Comparison of ENCODE assay signal across 8 cellular contexts in genomic region chr1:114346480-114347029, GRCh38.
DNase-seq lines count a peak whose midpoint lies in the region; ATAC-seq and TF ChIP-seq lines count a peak whose summit lies in the region.

No MANE protein-coding gene starts in this region.

- CTCF ChIA-PET in PC-9 (lab: Charles Lee) = interaction anchor here (0.5 to 0.7 kb wide), 4 partner anchors 229 to 1653 kb away, joined by 3 to 5 read pairs (median 4); partner anchors contain the start of gene NRAS

- no peaks in the 10 kb centered on the region for H3F3A ChIP-seq in PC-9 (ENCODE audit: insufficient read depth, low read depth)

- ATAC-seq in GM21786 (IDR thresholded peaks at IDR 0.05; ENCODE audit: unreplicated experiment) = peak; percentile 98

- H3K4me1 ChIP-seq in PC-9 (replicated peaks; ENCODE audit: insufficient read depth) (no peaks in the 10 kb centered on the region), esophagus muscularis mucosa (peaks cover 11 to 13% (median 13%) of the 10 kb centered on the region in 4 donors), muscle layer of colon (ENCODE audit: insufficient read depth, low read length) (peaks cover 4% of the 10 kb centered on the region)

- no peak for TF ChIP-seq POLR2A in esophagus muscularis mucosa (IDR thresholded peaks at IDR 0.05; ENCODE audit: low read depth)

- peak; percentile 78 for DNase-seq in DMS79 (lab: John Stamatoyannopoulos, UW)
- peak; percentile 91 for DNase-seq in KG1 (lab: John Stamatoyannopoulos, UW)
- peak; percentile 84 to 97 for DNase-seq in PC-9
- DNase-seq in activated T-cell treated with anti-CD3 and anti-CD28 coated beads, Interleukin-2, amount 50 U/mL, for 48 hours = peak; percentile 99 to 100
- DNase-seq in esophagus muscularis mucosa (ENCODE audit: extremely low spot score) = peak; percentile 99
- DNase-seq in stimulated activated CD8-positive, alpha-beta memory T cell treated with anti-CD3 and anti-CD28 coated beads, Interleukin-4, amount 100 ng/mL, for 48 hours = peak; percentile 99

- WGBS in esophagus muscularis mucosa = 14% methylated on average over 11 of the region's 33 CpGs

- peak overlapping the region; percentile 81 for H3K4me2 ChIP-seq in PC-9

- intact Hi-C loops in PC-9 (cut with micrococcal nuclease; ENCODE audit: unreplicated experiment) = loop anchor here (1.0 to 10.0 kb wide), 4 partner anchors 212 to 1248 kb away; partner anchors contain the start of gene OLFML3
- intact Hi-C loops in esophagus muscularis mucosa (cut with DNase I) = loop anchor here (2.0 to 10.0 kb wide), 3 partner anchors 82 to 238 kb away; partner anchors contain the start of genes BCAS2 and TRIM33

- H3K9me3 ChIP-seq in PC-9 (ENCODE audit: insufficient read depth, low read depth) (no peaks in the 10 kb centered on the region), esophagus muscularis mucosa (no peaks in the 10 kb centered on the region), muscle layer of colon (ENCODE audit: low read length) (no peaks in the 10 kb centered on the region)

- peak overlapping the region; percentile 39 for H3K9ac ChIP-seq in muscle layer of colon (ENCODE audit: low read length)

- H3K4me3 ChIP-seq in PC-9 (peak overlapping the region; percentile 57), esophagus muscularis mucosa (peak overlapping the region; percentile 57 to 61 (median 59)), muscle layer of colon (ENCODE audit: low read depth in 1 of 2, low read length in 2 of 2) (peak overlapping the region; percentile 30 to 65)

- H3K36me3 ChIP-seq in PC-9 (ENCODE audit: low read depth) (no peaks in the 10 kb centered on the region), esophagus muscularis mucosa (no peaks in the 10 kb centered on the region), muscle layer of colon (ENCODE audit: insufficient read depth, low read length) (no peaks in the 10 kb centered on the region)

- peak overlapping the region; percentile 77 for H2AFZ ChIP-seq in PC-9

- H3K27me3 ChIP-seq in PC-9 (ENCODE audit: insufficient read depth, low read depth) = no peaks in the 10 kb centered on the region
- H3K27me3 ChIP-seq in esophagus muscularis mucosa = no peaks in the 10 kb centered on the region
- no peaks in the 10 kb centered on the region for H3K27me3 ChIP-seq in muscle layer of colon (ENCODE audit: control insufficient read depth in 1 of 2, insufficient read depth in 2 of 2, low read length in 2 of 2)

- POLR2A ChIA-PET in PC-9 (lab: Charles Lee; ENCODE audit: unreplicated experiment) = no interaction called here

- H3K27ac ChIP-seq in PC-9 (no peak overlapping the region), esophagus muscularis mucosa (replicated peaks in 1 of 4) (peak overlapping the region; percentile 79 to 88 (median 80)), muscle layer of colon (ENCODE audit: low read depth, low read length) (peak overlapping the region; percentile 12)

- TF ChIP-seq EP300 in esophagus muscularis mucosa (IDR thresholded peaks at IDR 0.05) = no peak

- TF ChIP-seq CTCF in PC-9 (conservative IDR thresholded peaks at IDR 0.05) = peak; percentile 100
- TF ChIP-seq CTCF in esophagus muscularis mucosa (IDR thresholded peaks at IDR 0.05) = peak; percentile 100

- H3K79me2 ChIP-seq in PC-9 (ENCODE audit: low read depth) = no peaks in the 10 kb centered on the region

- BruUV-seq in PC-9 (replicated peaks; lab: Mats Ljungman, UMichigan) = no TSS peak

- H4K20me1 ChIP-seq in PC-9 (ENCODE audit: insufficient read depth) = no peaks in the 10 kb centered on the region

- no peaks in the 10 kb centered on the region for H3K9me2 ChIP-seq in PC-9 (ENCODE audit: insufficient read depth)
